In the genomic region with DNA sequence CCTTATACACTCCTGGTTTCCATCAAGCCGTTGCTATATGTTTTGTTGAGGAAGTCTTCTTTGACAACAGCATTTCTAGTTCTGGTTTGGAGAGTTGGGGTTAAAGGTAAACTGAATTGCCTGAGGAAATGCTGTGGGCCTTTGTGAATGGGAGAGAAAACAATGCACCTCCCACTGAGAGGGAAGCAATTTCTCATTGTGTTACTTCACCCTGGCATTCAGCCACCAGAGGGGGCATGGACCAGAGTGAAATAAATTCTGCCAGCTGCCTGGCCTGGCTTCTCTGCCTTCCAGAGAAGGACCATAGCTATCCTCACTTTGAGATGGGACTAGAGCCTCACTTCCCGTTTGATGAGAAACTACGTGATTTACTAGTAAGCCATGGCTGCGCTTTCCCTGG, we compare ENCODE assay signal across 9 cellular contexts.
A peak's percentile ranks its signal among the peaks of the same experiment; 100 is the strongest.
DNase-seq lines count a peak whose midpoint lies in the region; ATAC-seq and TF ChIP-seq lines count a peak whose summit lies in the region.
"Had no signal": no experiment of that assay in that cellular context is flagged by ENCODE, and none has a peak within 500 bp of the region (broad histone marks: within the 10 kb centered on the region; RNA-seq: fewer than 3 reads in every experiment).

No MANE protein-coding gene starts in this region.

- 62% methylated on average over 4 of the region's 4 CpGs for WGBS in SK-N-SH (ENCODE audit: low lambda C conversion rate)

- peak; percentile 80 for TF ChIP-seq RAD21 in SK-N-SH (IDR thresholded peaks at IDR 0.05; ENCODE audit: low read length)

- POLR2A ChIA-PET in SK-N-SH (lab: Yijun Ruan, JAX) = no interaction called here

- no peaks in the 10 kb centered on the region for H3K79me2 ChIP-seq in SK-N-SH (ENCODE audit: insufficient read depth)

- no peak for ATAC-seq in HG02571 (IDR thresholded peaks at IDR 0.05; ENCODE audit: unreplicated experiment)
- ATAC-seq in GM19023 (IDR thresholded peaks at IDR 0.05; ENCODE audit: unreplicated experiment) = no peak

- peaks cover 11 to 16% of the 10 kb centered on the region in 2 experiments; a peak in 3 of 4 replicates for H3K4me1 ChIP-seq in SK-N-SH (ENCODE audit: control insufficient read depth in 1 of 2, insufficient read depth in 2 of 2, low read depth in 1 of 2, low read length in 1 of 2)
- H3K4me1 ChIP-seq: BLaER1 had no signal

- H3K9me3 ChIP-seq in SK-N-SH = no peaks in the 10 kb centered on the region
- H3K9me3 ChIP-seq: BLaER1 had no signal

- TF ChIP-seq EP300 in SK-N-SH (IDR thresholded peaks at IDR 0.05; ENCODE audit: borderline replicate concordance in 1 of 2, low read depth in 1 of 2, low read length in 1 of 2) = no peak

- no peak overlapping the region for H3K4me2 ChIP-seq in SK-N-SH
- H3K4me2 ChIP-seq: BLaER1 had no signal

- CTCF ChIA-PET in SK-N-SH (lab: Yijun Ruan, JAX) = interaction anchor here (0.5 to 10.4 kb wide), 24 partner anchors 9 to 329 kb away, joined by 3 to 143 read pairs (median 3); no protein-coding TSS in a partner anchor

- no peaks in the 10 kb centered on the region for H3K27me3 ChIP-seq in SK-N-SH (ENCODE audit: insufficient read depth)
- H3K27me3 ChIP-seq: BLaER1 had no signal

- no peaks in the 10 kb centered on the region for H4K20me1 ChIP-seq in SK-N-SH (ENCODE audit: insufficient read depth)
- H4K20me1 ChIP-seq: BLaER1 had no signal

- no peaks in the 10 kb centered on the region for H3F3A ChIP-seq in SK-N-SH (replicated peaks; ENCODE audit: insufficient read depth)

- TF ChIP-seq CTCF in SK-N-SH (IDR thresholded peaks at IDR 0.05) (peak; percentile 67), fibroblast of pulmonary artery (IDR thresholded peaks at IDR 0.05; ENCODE audit: low read length, missing control alignments) (peak; percentile 47)

- H3K4me3 ChIP-seq in SK-N-SH (ENCODE audit: low read depth in 2 of 2, low read length in 1 of 2) = no peak overlapping the region
- no peak overlapping the region for H3K4me3 ChIP-seq in fibroblast of pulmonary artery (replicated peaks; ENCODE audit: low read depth, low read length)
- H3K4me3 ChIP-seq: BLaER1 had no signal

- no peak overlapping the region for H3K9ac ChIP-seq in SK-N-SH
- H3K9ac ChIP-seq: BLaER1 had no signal

- DNase-seq in SIG-M5 treated with dmso at 0.1 percent for 504 hours (lab: John Stamatoyannopoulos, UW; ENCODE audit: unreplicated experiment) (peak; percentile 18), SIG-M5 (lab: John Stamatoyannopoulos, UW) (no peak), MV-4-11 (lab: John Stamatoyannopoulos, UW) (peak; percentile 6), SK-N-SH (peak; percentile 56), fibroblast of pulmonary artery (ENCODE audit: low read depth) (peak; percentile 79), renal cortical epithelial cell (ENCODE audit: low read depth) (peak; percentile 91)

- H2AFZ ChIP-seq in SK-N-SH (ENCODE audit: low read depth) = no peak overlapping the region

- peak overlapping the region; percentile 31 to 55; a peak in 2 of 4 replicates for H3K27ac ChIP-seq in SK-N-SH (ENCODE audit: low read depth in 2 of 2, low read length in 1 of 2)
- H3K27ac ChIP-seq: BLaER1 had no signal

- no peaks in the 10 kb centered on the region for H3K9me2 ChIP-seq in SK-N-SH

- H3K36me3 ChIP-seq in SK-N-SH (replicated peaks in 1 of 2; ENCODE audit: control insufficient read depth in 1 of 2, insufficient read depth in 2 of 2, low read length in 1 of 2) = no peaks in the 10 kb centered on the region
- H3K36me3 ChIP-seq: BLaER1 had no signal

TF ChIP-seq in SK-N-SH, 30 proteins besides CTCF, POLR2A, EP300 and RAD21:
- TF ChIP-seq, protein P1, sequence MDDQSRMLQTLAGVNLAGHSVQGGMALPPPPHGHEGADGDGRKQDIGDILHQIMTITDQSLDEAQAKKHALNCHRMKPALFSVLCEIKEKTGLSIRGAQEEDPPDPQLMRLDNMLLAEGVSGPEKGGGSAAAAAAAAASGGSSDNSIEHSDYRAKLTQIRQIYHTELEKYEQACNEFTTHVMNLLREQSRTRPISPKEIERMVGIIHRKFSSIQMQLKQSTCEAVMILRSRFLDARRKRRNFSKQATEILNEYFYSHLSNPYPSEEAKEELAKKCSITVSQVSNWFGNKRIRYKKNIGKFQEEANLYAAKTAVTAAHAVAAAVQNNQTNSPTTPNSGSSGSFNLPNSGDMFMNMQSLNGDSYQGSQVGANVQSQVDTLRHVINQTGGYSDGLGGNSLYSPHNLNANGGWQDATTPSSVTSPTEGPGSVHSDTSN (IDR thresholded peaks at IDR 0.05) = peak; percentile 74
- TF ChIP-seq SIN3A (IDR thresholded peaks at IDR 0.05; ENCODE audit: borderline replicate concordance, low read depth, low read length) (no peak), YY1 (IDR thresholded peaks at IDR 0.05; ENCODE audit: low read depth) (no peak), TAF1 (IDR thresholded peaks at IDR 0.05; ENCODE audit: borderline replicate concordance, low read depth, low read length) (no peak), TEAD4 (IDR thresholded peaks at IDR 0.05; ENCODE audit: borderline replicate concordance, insufficient read depth) (no peak), SMC3 (IDR thresholded peaks at IDR 0.05; ENCODE audit: low read depth, low read length) (peak; percentile 81), NFIC (IDR thresholded peaks at IDR 0.05; ENCODE audit: borderline replicate concordance) (peak; percentile 65), FOSL2 (IDR thresholded peaks at IDR 0.05; ENCODE audit: borderline replicate concordance, low read depth) (no peak), MXI1 (IDR thresholded peaks at IDR 0.05; ENCODE audit: low read depth, low read length) (no peak), POLR2AphosphoS5 (IDR thresholded peaks at IDR 0.05; ENCODE audit: low read depth, low read length) (no peak), RFX5 (IDR thresholded peaks at IDR 0.05; ENCODE audit: low read length) (no peak)
- TF ChIP-seq, protein P2, sequence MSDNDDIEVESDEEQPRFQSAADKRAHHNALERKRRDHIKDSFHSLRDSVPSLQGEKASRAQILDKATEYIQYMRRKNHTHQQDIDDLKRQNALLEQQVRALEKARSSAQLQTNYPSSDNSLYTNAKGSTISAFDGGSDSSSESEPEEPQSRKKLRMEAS (IDR thresholded peaks at IDR 0.05; ENCODE audit: low read depth) = 0 out of 2 replicates have a peak, but pooled peaks have one; percentile 48
- TF ChIP-seq, protein P3, sequence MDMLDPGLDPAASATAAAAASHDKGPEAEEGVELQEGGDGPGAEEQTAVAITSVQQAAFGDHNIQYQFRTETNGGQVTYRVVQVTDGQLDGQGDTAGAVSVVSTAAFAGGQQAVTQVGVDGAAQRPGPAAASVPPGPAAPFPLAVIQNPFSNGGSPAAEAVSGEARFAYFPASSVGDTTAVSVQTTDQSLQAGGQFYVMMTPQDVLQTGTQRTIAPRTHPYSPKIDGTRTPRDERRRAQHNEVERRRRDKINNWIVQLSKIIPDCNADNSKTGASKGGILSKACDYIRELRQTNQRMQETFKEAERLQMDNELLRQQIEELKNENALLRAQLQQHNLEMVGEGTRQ (IDR thresholded peaks at IDR 0.05; ENCODE audit: borderline replicate concordance, low read depth, low read length) = no peak
- TF ChIP-seq, protein P4, sequence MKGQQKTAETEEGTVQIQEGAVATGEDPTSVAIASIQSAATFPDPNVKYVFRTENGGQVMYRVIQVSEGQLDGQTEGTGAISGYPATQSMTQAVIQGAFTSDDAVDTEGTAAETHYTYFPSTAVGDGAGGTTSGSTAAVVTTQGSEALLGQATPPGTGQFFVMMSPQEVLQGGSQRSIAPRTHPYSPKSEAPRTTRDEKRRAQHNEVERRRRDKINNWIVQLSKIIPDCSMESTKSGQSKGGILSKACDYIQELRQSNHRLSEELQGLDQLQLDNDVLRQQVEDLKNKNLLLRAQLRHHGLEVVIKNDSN (IDR thresholded peaks at IDR 0.05; ENCODE audit: borderline replicate concordance, low read depth) = no peak
TF ChIP-seq in SK-N-SH: peak in this region for 4.
